In genomic region chr11:22828373-22828772, GRCh38 we compare ENCODE assay signal across 1 cellular context.
TF ChIP-seq lines count a peak whose summit lies in the region.

No MANE protein-coding gene starts in this region.

TF ChIP-seq in HepG2, 621 proteins besides CTCF, POLR2A, EP300 and RAD21 (continued from another document):
- TF ChIP-seq PRDM4 (CRISPR knock-in tag; IDR thresholded peaks at IDR 0.05; ENCODE audit: borderline replicate concordance): no peak
- no peak for TF ChIP-seq HIC2 (CRISPR knock-in tag; IDR thresholded peaks at IDR 0.05; ENCODE audit: low read depth)
- no peak for TF ChIP-seq ZNF264 (CRISPR knock-in tag; IDR thresholded peaks at IDR 0.05)
- no peak for TF ChIP-seq ZNF331 (CRISPR knock-in tag; IDR thresholded peaks at IDR 0.05)
- TF ChIP-seq AGO2 (optimal IDR thresholded peaks at IDR 0.05; ENCODE audit: low read depth, low read length): no peak
